Comparison of ENCODE assay signal across 1 cellular context in genomic region chr3:63364495-63364894, GRCh38.
TF ChIP-seq lines count a peak whose summit lies in the region.

No MANE protein-coding gene starts in this region.

TF ChIP-seq in PFSK-1, 5 proteins besides CTCF, POLR2A, EP300 and RAD21 (continued from another document):
- TF ChIP-seq, protein P1, sequence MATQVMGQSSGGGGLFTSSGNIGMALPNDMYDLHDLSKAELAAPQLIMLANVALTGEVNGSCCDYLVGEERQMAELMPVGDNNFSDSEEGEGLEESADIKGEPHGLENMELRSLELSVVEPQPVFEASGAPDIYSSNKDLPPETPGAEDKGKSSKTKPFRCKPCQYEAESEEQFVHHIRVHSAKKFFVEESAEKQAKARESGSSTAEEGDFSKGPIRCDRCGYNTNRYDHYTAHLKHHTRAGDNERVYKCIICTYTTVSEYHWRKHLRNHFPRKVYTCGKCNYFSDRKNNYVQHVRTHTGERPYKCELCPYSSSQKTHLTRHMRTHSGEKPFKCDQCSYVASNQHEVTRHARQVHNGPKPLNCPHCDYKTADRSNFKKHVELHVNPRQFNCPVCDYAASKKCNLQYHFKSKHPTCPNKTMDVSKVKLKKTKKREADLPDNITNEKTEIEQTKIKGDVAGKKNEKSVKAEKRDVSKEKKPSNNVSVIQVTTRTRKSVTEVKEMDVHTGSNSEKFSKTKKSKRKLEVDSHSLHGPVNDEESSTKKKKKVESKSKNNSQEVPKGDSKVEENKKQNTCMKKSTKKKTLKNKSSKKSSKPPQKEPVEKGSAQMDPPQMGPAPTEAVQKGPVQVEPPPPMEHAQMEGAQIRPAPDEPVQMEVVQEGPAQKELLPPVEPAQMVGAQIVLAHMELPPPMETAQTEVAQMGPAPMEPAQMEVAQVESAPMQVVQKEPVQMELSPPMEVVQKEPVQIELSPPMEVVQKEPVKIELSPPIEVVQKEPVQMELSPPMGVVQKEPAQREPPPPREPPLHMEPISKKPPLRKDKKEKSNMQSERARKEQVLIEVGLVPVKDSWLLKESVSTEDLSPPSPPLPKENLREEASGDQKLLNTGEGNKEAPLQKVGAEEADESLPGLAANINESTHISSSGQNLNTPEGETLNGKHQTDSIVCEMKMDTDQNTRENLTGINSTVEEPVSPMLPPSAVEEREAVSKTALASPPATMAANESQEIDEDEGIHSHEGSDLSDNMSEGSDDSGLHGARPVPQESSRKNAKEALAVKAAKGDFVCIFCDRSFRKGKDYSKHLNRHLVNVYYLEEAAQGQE (IDR thresholded peaks at IDR 0.05; ENCODE audit: insufficient read depth in 1 of 2, low read depth in 2 of 2, low read length in 2 of 2), result peak; percentile 90 to 91
TF ChIP-seq in PFSK-1: peak in this region for 1.
